1 cellular context compared by ENCODE assay signal in the genomic region with DNA sequence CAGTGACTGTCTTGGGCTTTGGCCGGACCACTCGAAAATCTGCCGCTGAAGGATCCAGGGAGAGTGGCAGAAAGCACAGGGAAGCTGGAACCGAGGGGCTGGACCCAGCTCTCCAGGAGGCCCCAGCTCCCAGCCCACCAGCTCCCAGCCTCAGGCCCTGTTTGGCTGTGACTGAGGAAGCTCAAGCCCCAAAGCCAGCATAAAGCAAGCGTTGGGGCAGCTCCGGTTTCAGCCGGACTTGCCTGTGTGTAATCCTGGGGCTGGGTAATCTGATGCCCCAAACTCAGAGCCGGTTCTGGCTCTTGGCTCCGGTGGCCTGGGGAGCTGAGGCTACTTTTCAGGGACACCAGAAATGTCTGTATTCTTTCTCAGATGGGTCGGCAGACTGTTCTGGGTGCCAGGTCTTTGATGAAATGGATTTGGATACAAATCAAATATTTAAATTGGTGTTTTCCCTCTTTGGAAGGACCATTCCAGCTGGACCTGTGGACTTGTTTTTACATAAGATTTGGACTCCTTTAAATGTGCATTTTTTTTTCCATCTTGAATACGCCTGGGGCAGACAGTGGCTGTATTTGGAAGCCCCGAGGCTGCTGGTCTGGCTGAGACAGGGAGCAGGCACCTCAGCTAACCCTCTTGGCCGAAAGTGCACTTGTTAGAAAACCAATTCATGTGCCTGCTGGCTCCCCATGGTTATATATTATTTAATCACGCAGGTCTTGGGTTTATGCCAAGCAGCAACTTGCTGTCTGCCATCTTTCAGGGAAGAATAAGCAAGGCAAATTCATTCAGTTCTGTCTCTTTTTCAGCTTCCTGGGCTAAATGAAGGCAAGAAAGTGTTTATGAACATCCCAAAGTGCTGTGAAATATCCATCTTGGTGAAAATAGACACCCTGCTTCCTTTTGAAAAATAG.
TF ChIP-seq lines count a peak whose summit lies in the region.

No MANE protein-coding gene starts in this region.

TF ChIP-seq in SK-N-SH, 30 proteins besides CTCF, POLR2A, EP300 and RAD21 (continued from another document):
- TF ChIP-seq, protein P1, sequence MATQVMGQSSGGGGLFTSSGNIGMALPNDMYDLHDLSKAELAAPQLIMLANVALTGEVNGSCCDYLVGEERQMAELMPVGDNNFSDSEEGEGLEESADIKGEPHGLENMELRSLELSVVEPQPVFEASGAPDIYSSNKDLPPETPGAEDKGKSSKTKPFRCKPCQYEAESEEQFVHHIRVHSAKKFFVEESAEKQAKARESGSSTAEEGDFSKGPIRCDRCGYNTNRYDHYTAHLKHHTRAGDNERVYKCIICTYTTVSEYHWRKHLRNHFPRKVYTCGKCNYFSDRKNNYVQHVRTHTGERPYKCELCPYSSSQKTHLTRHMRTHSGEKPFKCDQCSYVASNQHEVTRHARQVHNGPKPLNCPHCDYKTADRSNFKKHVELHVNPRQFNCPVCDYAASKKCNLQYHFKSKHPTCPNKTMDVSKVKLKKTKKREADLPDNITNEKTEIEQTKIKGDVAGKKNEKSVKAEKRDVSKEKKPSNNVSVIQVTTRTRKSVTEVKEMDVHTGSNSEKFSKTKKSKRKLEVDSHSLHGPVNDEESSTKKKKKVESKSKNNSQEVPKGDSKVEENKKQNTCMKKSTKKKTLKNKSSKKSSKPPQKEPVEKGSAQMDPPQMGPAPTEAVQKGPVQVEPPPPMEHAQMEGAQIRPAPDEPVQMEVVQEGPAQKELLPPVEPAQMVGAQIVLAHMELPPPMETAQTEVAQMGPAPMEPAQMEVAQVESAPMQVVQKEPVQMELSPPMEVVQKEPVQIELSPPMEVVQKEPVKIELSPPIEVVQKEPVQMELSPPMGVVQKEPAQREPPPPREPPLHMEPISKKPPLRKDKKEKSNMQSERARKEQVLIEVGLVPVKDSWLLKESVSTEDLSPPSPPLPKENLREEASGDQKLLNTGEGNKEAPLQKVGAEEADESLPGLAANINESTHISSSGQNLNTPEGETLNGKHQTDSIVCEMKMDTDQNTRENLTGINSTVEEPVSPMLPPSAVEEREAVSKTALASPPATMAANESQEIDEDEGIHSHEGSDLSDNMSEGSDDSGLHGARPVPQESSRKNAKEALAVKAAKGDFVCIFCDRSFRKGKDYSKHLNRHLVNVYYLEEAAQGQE (IDR thresholded peaks at IDR 0.05; ENCODE audit: low read depth, low read length): no peak
- no peak for TF ChIP-seq EZH2phosphoT487 (IDR thresholded peaks at IDR 0.05; ENCODE audit: borderline replicate concordance, low read depth)
- TF ChIP-seq FOXJ3 (CRISPR knock-in tag; IDR thresholded peaks at IDR 0.05): no peak
- TF ChIP-seq NFIC (IDR thresholded peaks at IDR 0.05; ENCODE audit: borderline replicate concordance): no peak
- no peak for TF ChIP-seq YY1 (IDR thresholded peaks at IDR 0.05; ENCODE audit: low read depth)
- TF ChIP-seq NRF1 (IDR thresholded peaks at IDR 0.05; ENCODE audit: low read depth, low read length): no peak
TF ChIP-seq in SK-N-SH: peak in this region for 0.
